In genomic region chr21:40315647-40316046, GRCh38 we compare ENCODE assay signal across 8 cellular contexts.
"Had no signal": no experiment of that assay in that cellular context is flagged by ENCODE, and none has a peak within 500 bp of the region (broad histone marks: within the 10 kb centered on the region; RNA-seq: fewer than 3 reads in every experiment).

No MANE protein-coding gene starts in this region.

- FAIRE-seq: HepG2, HTR-8/SVneo, K562 had no signal

- DNase-seq: IMR-90, KBM-7, KG1 had no signal

- ATAC-seq: HepG2, K562 had no signal

- H3K36me3 Mint-ChIP-seq: IgD-negative memory B cell had no signal

- H3K4me3 Mint-ChIP-seq: IgD-negative memory B cell had no signal

- H3K27ac ChIP-seq: HL-60 had no signal

- H3K4me1 Mint-ChIP-seq: IgD-negative memory B cell had no signal

- H3K27me3 Mint-ChIP-seq: IgD-negative memory B cell had no signal

- H3K4me3 ChIP-seq: K562 had no signal

- H3K27ac Mint-ChIP-seq: IgD-negative memory B cell had no signal
